ENCODE assay signal across 16 cellular contexts in genomic region chr14:102862154-102862772, GRCh38.
DNase-seq lines count a peak whose midpoint lies in the region; ATAC-seq and TF ChIP-seq lines count a peak whose summit lies in the region.
"Had no signal": no experiment of that assay in that cellular context is flagged by ENCODE, and none has a peak within 500 bp of the region (broad histone marks: within the 10 kb centered on the region; RNA-seq: fewer than 3 reads in every experiment).

No MANE protein-coding gene starts in this region.

- H3K4me3 ChIP-seq in SK-N-MC (no peak overlapping the region), esophagus squamous epithelium (no peak overlapping the region), mucosa of descending colon (no peak overlapping the region)
- H3K4me3 ChIP-seq: BLaER1 treated with 17β-estradiol and CSF1 and Interleukin-3, amounts not matched to agents 10 nM and 100 nM had no signal

- no peak for TF ChIP-seq POLR2A in esophagus squamous epithelium (IDR thresholded peaks at IDR 0.05)

- no peak for DNase-seq in activated CD4-positive, alpha-beta T cell treated with anti-CD3 and anti-CD28 coated beads, Interleukin-2, amount 10 ng/mL, durations not matched to agents 7 days and 5 days
- DNase-seq in activated CD4-positive, alpha-beta T cell treated with anti-CD3 and anti-CD28 coated beads, Interleukin-2, amount 50 U/mL, for 1 hour = no peak
- no peak for DNase-seq in SK-N-MC (ENCODE audit: low read depth, low spot score)
- DNase-seq in esophagus squamous epithelium (lab: John Stamatoyannopoulos, UW) = no peak
- DNase-seq in mucosa of descending colon = peak in 1 of 3 donors; percentile 41
- DNase-seq in ecto neural progenitor cell (ENCODE audit: low spot score) = no peak
- DNase-seq in T-helper 1 cell = no peak
- DNase-seq: 8988T; CD4-positive, CD25-positive, alpha-beta regulatory T cell; DMS53; GF-D8; HCEC 1CT; HFFc6 had no signal

- H3K27me3 Mint-ChIP-seq in activated CD4-positive, alpha-beta T cell treated with anti-CD3 and anti-CD28 coated beads, Interleukin-2, amount 10 ng/mL, durations not matched to agents 7 days and 5 days = no peaks in the 10 kb centered on the region
- H3K27me3 Mint-ChIP-seq: CD4-positive, CD25-positive, alpha-beta regulatory T cell had no signal

- H3K9me3 Mint-ChIP-seq in activated CD4-positive, alpha-beta T cell treated with anti-CD3 and anti-CD28 coated beads, Interleukin-2, amount 10 ng/mL, durations not matched to agents 7 days and 5 days = peaks cover 26% of the 10 kb centered on the region

- POLR2A ChIA-PET in activated CD4-positive, alpha-beta T cell treated with anti-CD3 and anti-CD28 coated beads, Interleukin-2, amount 10 ng/mL, durations not matched to agents 7 days and 5 days (lab: Charles Lee) = no interaction called here

- WGBS in esophagus squamous epithelium, 2 donors = 44 to 59% methylated on average over 3 of the region's 3 CpGs

- H3K27ac ChIP-seq in SK-N-MC (peak overlapping the region; percentile 54; the same call in 1 of the 2 replicates), esophagus squamous epithelium (peak overlapping the region in 3 of 4 donors; percentile 38 to 65 (median 65))
- H3K27ac ChIP-seq: BLaER1 treated with 17β-estradiol and CSF1 and Interleukin-3, amounts not matched to agents 10 nM and 100 nM; HL-60 had no signal

- peaks cover 59% of the 10 kb centered on the region for H3K36me3 Mint-ChIP-seq in activated CD4-positive, alpha-beta T cell treated with anti-CD3 and anti-CD28 coated beads, Interleukin-2, amount 10 ng/mL, durations not matched to agents 7 days and 5 days (ENCODE audit: low read depth)

- H3K4me1 ChIP-seq in esophagus squamous epithelium (peaks cover 0 to 34% (median 4%) of the 10 kb centered on the region in 3 donors), mucosa of descending colon (ENCODE audit: low read depth) (peaks cover 1% of the 10 kb centered on the region)

- H3K4me3 Mint-ChIP-seq in activated CD4-positive, alpha-beta T cell treated with anti-CD3 and anti-CD28 coated beads, Interleukin-2, amount 10 ng/mL, durations not matched to agents 7 days and 5 days = no peak overlapping the region
- H3K4me3 Mint-ChIP-seq: CD4-positive, CD25-positive, alpha-beta regulatory T cell; HFFc6 had no signal

- CTCF ChIA-PET in activated CD4-positive, alpha-beta T cell treated with anti-CD3 and anti-CD28 coated beads, Interleukin-2, amount 10 ng/mL, durations not matched to agents 7 days and 5 days (lab: Charles Lee) = interaction anchor here (0.6 to 0.7 kb wide), 2 partner anchors 15 to 430 kb away, joined by 3 read pairs; no protein-coding TSS in a partner anchor

- TF ChIP-seq CTCF in esophagus squamous epithelium (IDR thresholded peaks at IDR 0.05) (no peak), mucosa of descending colon (IDR thresholded peaks at IDR 0.05) (no peak)

- H3K9me3 ChIP-seq in SK-N-MC (ENCODE audit: low read depth, low read length) (peaks cover 11% of the 10 kb centered on the region; the same call in 1 of the 2 replicates), esophagus squamous epithelium (no peaks in the 10 kb centered on the region), mucosa of descending colon (peaks cover 2% of the 10 kb centered on the region)

- intact Hi-C loops in esophagus squamous epithelium (cut with DNase I) = no loop called here
- intact Hi-C loops in mucosa of descending colon (cut with DNase I, micrococcal nuclease) = no loop called here

- H3K4me1 Mint-ChIP-seq in activated CD4-positive, alpha-beta T cell treated with anti-CD3 and anti-CD28 coated beads, Interleukin-2, amount 10 ng/mL, durations not matched to agents 7 days and 5 days = peaks cover 4% of the 10 kb centered on the region

- H3K27me3 ChIP-seq in esophagus squamous epithelium = no peaks in the 10 kb centered on the region
- H3K27me3 ChIP-seq: BLaER1 treated with 17β-estradiol and CSF1 and Interleukin-3, amounts not matched to agents 10 nM and 100 nM had no signal

- peak overlapping the region; percentile 19 for H3K27ac Mint-ChIP-seq in activated CD4-positive, alpha-beta T cell treated with anti-CD3 and anti-CD28 coated beads, Interleukin-2, amount 10 ng/mL, durations not matched to agents 7 days and 5 days
- H3K27ac Mint-ChIP-seq: CD4-positive, CD25-positive, alpha-beta regulatory T cell; HFFc6 had no signal

- H3K36me3 ChIP-seq in SK-N-MC (ENCODE audit: insufficient read depth, low read length) (peaks cover 48% of the 10 kb centered on the region), esophagus squamous epithelium (no peaks in the 10 kb centered on the region), mucosa of descending colon (ENCODE audit: low read depth) (no peaks in the 10 kb centered on the region)

- ATAC-seq in mucosa of descending colon (peak; percentile 89), GM21390 (IDR thresholded peaks at IDR 0.05; ENCODE audit: unreplicated experiment) (no peak)

- H3K9ac ChIP-seq in SK-N-MC (ENCODE audit: insufficient read length) = no peak overlapping the region
- H3K9ac ChIP-seq: BLaER1 treated with 17β-estradiol and CSF1 and Interleukin-3, amounts not matched to agents 10 nM and 100 nM had no signal
